ENCODE assay signal across 35 cellular contexts in the genomic region with DNA sequence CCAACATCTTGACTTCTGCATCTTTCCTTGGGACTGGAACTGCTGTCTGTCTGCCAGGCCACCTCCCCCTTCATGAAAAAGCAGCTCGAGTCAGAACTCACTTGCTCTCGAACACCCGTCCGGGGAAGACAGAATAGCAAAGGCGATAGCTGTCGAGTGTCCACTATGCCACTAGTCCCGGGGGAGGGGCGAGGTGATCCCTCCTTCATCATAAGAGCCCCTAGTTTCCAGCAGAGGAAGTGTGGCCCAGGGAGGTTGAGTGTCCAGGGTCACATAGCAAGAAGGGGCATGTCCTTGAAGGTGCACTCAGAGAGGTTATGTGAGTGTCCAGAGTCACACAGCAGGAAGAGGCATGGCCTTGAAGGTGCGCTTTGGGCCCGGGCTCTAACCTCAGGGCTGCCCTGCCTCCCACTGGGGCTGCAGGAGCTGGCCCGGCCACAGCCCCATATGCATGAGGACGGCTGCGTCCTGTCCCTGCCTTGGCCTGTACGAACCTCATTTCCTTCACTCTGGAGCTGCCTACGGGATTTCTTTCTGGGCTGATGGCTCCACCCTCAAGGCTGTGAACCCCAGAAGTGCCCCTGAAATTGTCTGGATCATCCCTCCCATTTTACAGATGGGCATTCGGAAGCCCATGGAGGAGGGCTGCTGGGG. TPM values are rescaled to one million over a fixed set of nuclear protein-coding genes. Genes with fewer than 3 reads are reported as not detected.
"Had no signal": no experiment of that assay in that cellular context is flagged by ENCODE, and none has a peak within 500 bp of the region (broad histone marks: within the 10 kb centered on the region; RNA-seq: fewer than 3 reads in every experiment).

No MANE protein-coding gene starts in this region.

- FAIRE-seq: astrocyte had no signal

- H3K4me3 ChIP-seq: body of pancreas, breast epithelium had no signal

- DNase-seq: activated CD4-positive, alpha-beta memory T cell treated with anti-CD3 and anti-CD28 coated beads, Interleukin-2, amount 10 ng/mL, durations not matched to agents 7 days and 5 days; activated CD4-positive, alpha-beta T cell treated with anti-CD3 and anti-CD28 coated beads for 1 hour; activated CD4-positive, alpha-beta T cell treated with anti-CD3 and anti-CD28 coated beads for 48 hours; activated CD4-positive, CD25-positive, alpha-beta regulatory T cell; activated CD8-positive, alpha-beta memory T cell treated with anti-CD3 and anti-CD28 coated beads for 24 hours; activated CD8-positive, alpha-beta memory T cell treated with anti-CD3 and anti-CD28 coated beads, Interleukin-2, amount 10 ng/mL, durations not matched to agents 7 days and 5 days; activated CD8-positive, alpha-beta memory T cell treated with anti-CD3 and anti-CD28 coated beads, Interleukin-2, amount 50 U/mL, for 48 hours; activated effector memory CD4-positive, alpha-beta T cell treated with Interleukin-2 at 50 U/mL for 16 hours; activated naive CD4-positive, alpha-beta T cell treated with anti-CD3 and anti-CD28 coated beads, Interleukin-2, amount 50 U/mL, for 16 hours; activated naive CD8-positive, alpha-beta T cell treated with anti-CD3 and anti-CD28 coated beads, Interleukin-2, amount 10 ng/mL, durations not matched to agents 7 days and 5 days; activated T-cell treated with anti-CD3 and anti-CD28 coated beads, Interleukin-2, amount 50 U/mL, for 48 hours; body of pancreas; caudate nucleus; Karpas-422; KBM-7; NCI-H1105; NCI-H1417 treated with DMSO at 0.1 percent for 48 hours; NCI-H187 treated with DMSO at 0.1 percent for 48 hours; NCI-H2081; NCI-H2171 treated with DMSO at 0.1 percent for 48 hours; NCI-H226; NCI-H446 treated with DMSO at 0.1 percent for 48 hours; NCI-H524; NCI-H69; NCI-H82; SW 1271; T-helper 1 cell; T1000; WERI-Rb-1 had no signal

- H3K4me1 ChIP-seq: body of pancreas, breast epithelium had no signal

- H3K36me3 ChIP-seq: breast epithelium, WERI-Rb-1 had no signal

- H3K27me3 ChIP-seq: body of pancreas had no signal

- ATAC-seq: activated CD8-positive, alpha-beta memory T cell treated with anti-CD3 and anti-CD28 coated beads, Interleukin-2, amount 10 ng/mL, durations not matched to agents 7 days and 5 days; body of pancreas; Panc1 had no signal

- H3K9me3 ChIP-seq: body of pancreas, breast epithelium had no signal

- H3K27ac ChIP-seq: body of pancreas, breast epithelium, WERI-Rb-1 had no signal

RNA-seq across cellular contexts. Expression of a gene that starts 6.7 kb away (rescaled TPM):
- total RNA-seq: activated CD4-positive, alpha-beta memory T cell treated with anti-CD3 and anti-CD28 coated beads, Interleukin-2, amount 10 ng/mL, durations not matched to agents 7 days and 5 days; activated CD8-positive, alpha-beta memory T cell treated with anti-CD3 and anti-CD28 coated beads, Interleukin-2, amount 10 ng/mL, durations not matched to agents 7 days and 5 days; activated naive CD8-positive, alpha-beta T cell treated with anti-CD3 and anti-CD28 coated beads, Interleukin-2, amount 10 ng/mL, durations not matched to agents 7 days and 5 days; astrocyte; body of pancreas; breast epithelium; MCF 10A; RPMI7951; T-helper 2 cell treated with Interferon-gamma antibody and Interleukin-4, amounts not matched to agents 100 ng/mL and 5 ng/mL, for 36 hours had no signal

RNA-seq across cellular contexts. Expression of a gene that starts 33.6 kb away (rescaled TPM):
- total RNA-seq: activated CD4-positive, alpha-beta memory T cell treated with anti-CD3 and anti-CD28 coated beads, Interleukin-2, amount 10 ng/mL, durations not matched to agents 7 days and 5 days; activated CD8-positive, alpha-beta memory T cell treated with anti-CD3 and anti-CD28 coated beads, Interleukin-2, amount 10 ng/mL, durations not matched to agents 7 days and 5 days; activated naive CD8-positive, alpha-beta T cell treated with anti-CD3 and anti-CD28 coated beads, Interleukin-2, amount 10 ng/mL, durations not matched to agents 7 days and 5 days; astrocyte; breast epithelium; MCF 10A; T-helper 2 cell treated with Interferon-gamma antibody and Interleukin-4, amounts not matched to agents 100 ng/mL and 5 ng/mL, for 36 hours had no signal
